ENCODE assay signal across 1 cellular context in the genomic region with DNA sequence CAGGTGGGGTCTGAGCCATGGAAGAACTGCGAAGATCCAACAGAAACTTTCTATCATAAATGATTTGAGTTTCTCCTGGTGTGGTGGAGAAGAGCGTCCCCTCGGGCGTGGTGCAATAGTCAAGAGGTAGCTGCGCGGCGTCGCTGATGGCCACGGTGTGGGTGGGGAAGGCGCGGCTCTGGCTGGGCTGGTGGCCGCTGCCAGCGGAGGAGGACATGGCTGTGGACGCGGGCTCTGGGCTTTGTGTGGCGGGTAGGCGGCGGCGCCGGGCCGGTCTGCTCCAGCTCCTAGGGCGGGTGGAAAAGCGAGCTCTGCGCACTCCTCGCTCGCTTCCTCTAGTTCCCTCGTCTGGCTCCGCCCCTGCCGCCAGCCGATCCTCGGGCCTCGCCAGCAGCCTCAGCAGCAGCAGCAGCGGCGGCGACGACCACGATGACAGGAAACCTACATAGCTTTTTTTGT.
A peak's percentile ranks its signal among the peaks of the same experiment; 100 is the strongest.
TF ChIP-seq lines count a peak whose summit lies in the region.

No MANE protein-coding gene starts in this region.

TF ChIP-seq in HepG2, 621 proteins besides CTCF, POLR2A, EP300 and RAD21 (continued from another document and continues in another):
- TF ChIP-seq, protein P1, sequence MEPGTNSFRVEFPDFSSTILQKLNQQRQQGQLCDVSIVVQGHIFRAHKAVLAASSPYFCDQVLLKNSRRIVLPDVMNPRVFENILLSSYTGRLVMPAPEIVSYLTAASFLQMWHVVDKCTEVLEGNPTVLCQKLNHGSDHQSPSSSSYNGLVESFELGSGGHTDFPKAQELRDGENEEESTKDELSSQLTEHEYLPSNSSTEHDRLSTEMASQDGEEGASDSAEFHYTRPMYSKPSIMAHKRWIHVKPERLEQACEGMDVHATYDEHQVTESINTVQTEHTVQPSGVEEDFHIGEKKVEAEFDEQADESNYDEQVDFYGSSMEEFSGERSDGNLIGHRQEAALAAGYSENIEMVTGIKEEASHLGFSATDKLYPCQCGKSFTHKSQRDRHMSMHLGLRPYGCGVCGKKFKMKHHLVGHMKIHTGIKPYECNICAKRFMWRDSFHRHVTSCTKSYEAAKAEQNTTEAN (CRISPR knock-in tag; conservative IDR thresholded peaks at IDR 0.05), result no peak
- peak; percentile 55; the same call in 1 of the 2 replicates for TF ChIP-seq HNF1B (CRISPR knock-in tag; IDR thresholded peaks at IDR 0.05)
- no peak for TF ChIP-seq PHF21A (CRISPR knock-in tag; IDR thresholded peaks at IDR 0.05)
- TF ChIP-seq KDM1A (CRISPR knock-in tag; IDR thresholded peaks at IDR 0.05), result no peak
- TF ChIP-seq, protein P2, sequence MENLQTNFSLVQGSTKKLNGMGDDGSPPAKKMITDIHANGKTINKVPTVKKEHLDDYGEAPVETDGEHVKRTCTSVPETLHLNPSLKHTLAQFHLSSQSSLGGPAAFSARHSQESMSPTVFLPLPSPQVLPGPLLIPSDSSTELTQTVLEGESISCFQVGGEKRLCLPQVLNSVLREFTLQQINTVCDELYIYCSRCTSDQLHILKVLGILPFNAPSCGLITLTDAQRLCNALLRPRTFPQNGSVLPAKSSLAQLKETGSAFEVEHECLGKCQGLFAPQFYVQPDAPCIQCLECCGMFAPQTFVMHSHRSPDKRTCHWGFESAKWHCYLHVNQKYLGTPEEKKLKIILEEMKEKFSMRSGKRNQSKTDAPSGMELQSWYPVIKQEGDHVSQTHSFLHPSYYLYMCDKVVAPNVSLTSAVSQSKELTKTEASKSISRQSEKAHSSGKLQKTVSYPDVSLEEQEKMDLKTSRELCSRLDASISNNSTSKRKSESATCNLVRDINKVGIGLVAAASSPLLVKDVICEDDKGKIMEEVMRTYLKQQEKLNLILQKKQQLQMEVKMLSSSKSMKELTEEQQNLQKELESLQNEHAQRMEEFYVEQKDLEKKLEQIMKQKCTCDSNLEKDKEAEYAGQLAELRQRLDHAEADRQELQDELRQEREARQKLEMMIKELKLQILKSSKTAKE (CRISPR knock-in tag; IDR thresholded peaks at IDR 0.05; ENCODE audit: borderline replicate concordance), result no peak
- TF ChIP-seq, protein P3, sequence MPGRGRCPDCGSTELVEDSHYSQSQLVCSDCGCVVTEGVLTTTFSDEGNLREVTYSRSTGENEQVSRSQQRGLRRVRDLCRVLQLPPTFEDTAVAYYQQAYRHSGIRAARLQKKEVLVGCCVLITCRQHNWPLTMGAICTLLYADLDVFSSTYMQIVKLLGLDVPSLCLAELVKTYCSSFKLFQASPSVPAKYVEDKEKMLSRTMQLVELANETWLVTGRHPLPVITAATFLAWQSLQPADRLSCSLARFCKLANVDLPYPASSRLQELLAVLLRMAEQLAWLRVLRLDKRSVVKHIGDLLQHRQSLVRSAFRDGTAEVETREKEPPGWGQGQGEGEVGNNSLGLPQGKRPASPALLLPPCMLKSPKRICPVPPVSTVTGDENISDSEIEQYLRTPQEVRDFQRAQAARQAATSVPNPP (CRISPR knock-in tag; IDR thresholded peaks at IDR 0.05), result no peak
- TF ChIP-seq SAFB2 (CRISPR knock-in tag; IDR thresholded peaks at IDR 0.05; ENCODE audit: borderline replicate concordance, low read depth), result no peak
- TF ChIP-seq, protein P4, sequence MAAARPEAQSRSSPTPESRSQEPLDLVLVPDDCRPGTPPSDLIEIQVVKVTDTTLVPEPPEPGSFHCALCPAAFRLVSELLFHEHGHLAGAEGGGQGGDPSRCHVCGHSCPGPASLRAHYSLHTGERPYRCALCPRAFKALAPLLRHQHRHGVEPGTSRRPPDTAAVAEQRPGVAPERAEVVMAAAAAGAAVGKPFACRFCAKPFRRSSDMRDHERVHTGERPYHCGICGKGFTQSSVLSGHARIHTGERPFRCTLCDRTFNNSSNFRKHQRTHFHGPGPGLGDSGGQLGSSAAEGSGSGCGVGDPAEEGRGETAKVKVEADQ (CRISPR knock-in tag; IDR thresholded peaks at IDR 0.05; ENCODE audit: borderline replicate concordance), result 0 out of 2 replicates have a peak, but pooled peaks have one; percentile 48
- no peak; the same call in 1 of the 2 replicates for TF ChIP-seq NRL (CRISPR knock-in tag; IDR thresholded peaks at IDR 0.05; ENCODE audit: borderline replicate concordance)
- no peak for TF ChIP-seq HNRNPL (IDR thresholded peaks at IDR 0.05; ENCODE audit: low read depth, low read length)
- TF ChIP-seq ZSCAN31 (CRISPR knock-in tag; IDR thresholded peaks at IDR 0.05; ENCODE audit: low read depth), result peak; percentile 66; the same call in 1 of the 2 replicates
- TF ChIP-seq ZNF432 (CRISPR knock-in tag; IDR thresholded peaks at IDR 0.05; ENCODE audit: borderline replicate concordance), result no peak
- no peak for TF ChIP-seq PHB2 (IDR thresholded peaks at IDR 0.05; ENCODE audit: partially characterized antibody)
- TF ChIP-seq, protein P5, sequence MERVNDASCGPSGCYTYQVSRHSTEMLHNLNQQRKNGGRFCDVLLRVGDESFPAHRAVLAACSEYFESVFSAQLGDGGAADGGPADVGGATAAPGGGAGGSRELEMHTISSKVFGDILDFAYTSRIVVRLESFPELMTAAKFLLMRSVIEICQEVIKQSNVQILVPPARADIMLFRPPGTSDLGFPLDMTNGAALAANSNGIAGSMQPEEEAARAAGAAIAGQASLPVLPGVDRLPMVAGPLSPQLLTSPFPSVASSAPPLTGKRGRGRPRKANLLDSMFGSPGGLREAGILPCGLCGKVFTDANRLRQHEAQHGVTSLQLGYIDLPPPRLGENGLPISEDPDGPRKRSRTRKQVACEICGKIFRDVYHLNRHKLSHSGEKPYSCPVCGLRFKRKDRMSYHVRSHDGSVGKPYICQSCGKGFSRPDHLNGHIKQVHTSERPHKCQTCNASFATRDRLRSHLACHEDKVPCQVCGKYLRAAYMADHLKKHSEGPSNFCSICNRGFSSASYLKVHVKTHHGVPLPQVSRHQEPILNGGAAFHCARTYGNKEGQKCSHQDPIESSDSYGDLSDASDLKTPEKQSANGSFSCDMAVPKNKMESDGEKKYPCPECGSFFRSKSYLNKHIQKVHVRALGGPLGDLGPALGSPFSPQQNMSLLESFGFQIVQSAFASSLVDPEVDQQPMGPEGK (CRISPR knock-in tag; IDR thresholded peaks at IDR 0.05), result no peak
- TF ChIP-seq KDM3A (CRISPR knock-in tag; IDR thresholded peaks at IDR 0.05; ENCODE audit: low read depth), result no peak
- TF ChIP-seq ZNF230 (CRISPR knock-in tag; IDR thresholded peaks at IDR 0.05), result no peak
- TF ChIP-seq RBM39 (IDR thresholded peaks at IDR 0.05; ENCODE audit: low read depth, low read length, poor library complexity, severe bottlenecking), result peak; percentile 55
- no peak for TF ChIP-seq SNRNP70 (IDR thresholded peaks at IDR 0.05; ENCODE audit: low read depth, low read length)
- TF ChIP-seq ZNF253 (CRISPR knock-in tag; IDR thresholded peaks at IDR 0.05; ENCODE audit: borderline replicate concordance), result no peak
- TF ChIP-seq, protein P6, sequence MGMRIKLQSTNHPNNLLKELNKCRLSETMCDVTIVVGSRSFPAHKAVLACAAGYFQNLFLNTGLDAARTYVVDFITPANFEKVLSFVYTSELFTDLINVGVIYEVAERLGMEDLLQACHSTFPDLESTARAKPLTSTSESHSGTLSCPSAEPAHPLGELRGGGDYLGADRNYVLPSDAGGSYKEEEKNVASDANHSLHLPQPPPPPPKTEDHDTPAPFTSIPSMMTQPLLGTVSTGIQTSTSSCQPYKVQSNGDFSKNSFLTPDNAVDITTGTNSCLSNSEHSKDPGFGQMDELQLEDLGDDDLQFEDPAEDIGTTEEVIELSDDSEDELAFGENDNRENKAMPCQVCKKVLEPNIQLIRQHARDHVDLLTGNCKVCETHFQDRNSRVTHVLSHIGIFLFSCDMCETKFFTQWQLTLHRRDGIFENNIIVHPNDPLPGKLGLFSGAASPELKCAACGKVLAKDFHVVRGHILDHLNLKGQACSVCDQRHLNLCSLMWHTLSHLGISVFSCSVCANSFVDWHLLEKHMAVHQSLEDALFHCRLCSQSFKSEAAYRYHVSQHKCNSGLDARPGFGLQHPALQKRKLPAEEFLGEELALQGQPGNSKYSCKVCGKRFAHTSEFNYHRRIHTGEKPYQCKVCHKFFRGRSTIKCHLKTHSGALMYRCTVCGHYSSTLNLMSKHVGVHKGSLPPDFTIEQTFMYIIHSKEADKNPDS (CRISPR knock-in tag; IDR thresholded peaks at IDR 0.05), result no peak
- TF ChIP-seq UBTF (CRISPR knock-in tag; IDR thresholded peaks at IDR 0.05), result peak; percentile 93
- no peak for TF ChIP-seq JDP2 (CRISPR knock-in tag; IDR thresholded peaks at IDR 0.05; ENCODE audit: borderline replicate concordance)
- no peak for TF ChIP-seq ZNF678 (CRISPR knock-in tag; IDR thresholded peaks at IDR 0.05)
- no peak for TF ChIP-seq ATF2 (CRISPR knock-in tag; IDR thresholded peaks at IDR 0.05)
- no peak for TF ChIP-seq IKZF1 (IDR thresholded peaks at IDR 0.05)
- no peak for TF ChIP-seq FOSL1 (CRISPR knock-in tag; IDR thresholded peaks at IDR 0.05; ENCODE audit: borderline replicate concordance)
- TF ChIP-seq SIN3B (IDR thresholded peaks at IDR 0.05; ENCODE audit: low read length), result no peak
- 0 out of 2 replicates have a peak, but pooled peaks have one; percentile 27 for TF ChIP-seq ZNF441 (CRISPR knock-in tag; IDR thresholded peaks at IDR 0.05; ENCODE audit: borderline replicate concordance)
- TF ChIP-seq ZNF543 (CRISPR knock-in tag; IDR thresholded peaks at IDR 0.05), result no peak
- TF ChIP-seq MED13 (CRISPR knock-in tag; IDR thresholded peaks at IDR 0.05), result no peak
- TF ChIP-seq ZNF768 (CRISPR knock-in tag; IDR thresholded peaks at IDR 0.05), result no peak; the same call in 1 of the 2 replicates
- TF ChIP-seq, protein P7, sequence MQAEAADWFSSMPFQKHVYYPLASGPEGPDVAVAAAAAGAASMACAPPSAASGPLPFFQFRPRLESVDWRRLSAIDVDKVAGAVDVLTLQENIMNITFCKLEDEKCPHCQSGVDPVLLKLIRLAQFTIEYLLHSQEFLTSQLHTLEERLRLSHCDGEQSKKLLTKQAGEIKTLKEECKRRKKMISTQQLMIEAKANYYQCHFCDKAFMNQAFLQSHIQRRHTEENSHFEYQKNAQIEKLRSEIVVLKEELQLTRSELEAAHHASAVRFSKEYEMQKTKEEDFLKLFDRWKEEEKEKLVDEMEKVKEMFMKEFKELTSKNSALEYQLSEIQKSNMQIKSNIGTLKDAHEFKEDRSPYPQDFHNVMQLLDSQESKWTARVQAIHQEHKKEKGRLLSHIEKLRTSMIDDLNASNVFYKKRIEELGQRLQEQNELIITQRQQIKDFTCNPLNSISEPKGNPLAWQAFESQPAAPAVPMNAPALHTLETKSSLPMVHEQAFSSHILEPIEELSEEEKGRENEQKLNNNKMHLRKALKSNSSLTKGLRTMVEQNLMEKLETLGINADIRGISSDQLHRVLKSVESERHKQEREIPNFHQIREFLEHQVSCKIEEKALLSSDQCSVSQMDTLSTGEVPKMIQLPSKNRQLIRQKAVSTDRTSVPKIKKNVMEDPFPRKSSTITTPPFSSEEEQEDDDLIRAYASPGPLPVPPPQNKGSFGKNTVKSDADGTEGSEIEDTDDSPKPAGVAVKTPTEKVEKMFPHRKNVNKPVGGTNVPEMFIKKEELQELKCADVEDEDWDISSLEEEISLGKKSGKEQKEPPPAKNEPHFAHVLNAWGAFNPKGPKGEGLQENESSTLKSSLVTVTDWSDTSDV (CRISPR knock-in tag; IDR thresholded peaks at IDR 0.05), result no peak
- no peak for TF ChIP-seq ZNF652 (CRISPR knock-in tag; IDR thresholded peaks at IDR 0.05; ENCODE audit: borderline replicate concordance, low read depth)
